Comparison of ENCODE assay signal across 10 cellular contexts in the genomic region with DNA sequence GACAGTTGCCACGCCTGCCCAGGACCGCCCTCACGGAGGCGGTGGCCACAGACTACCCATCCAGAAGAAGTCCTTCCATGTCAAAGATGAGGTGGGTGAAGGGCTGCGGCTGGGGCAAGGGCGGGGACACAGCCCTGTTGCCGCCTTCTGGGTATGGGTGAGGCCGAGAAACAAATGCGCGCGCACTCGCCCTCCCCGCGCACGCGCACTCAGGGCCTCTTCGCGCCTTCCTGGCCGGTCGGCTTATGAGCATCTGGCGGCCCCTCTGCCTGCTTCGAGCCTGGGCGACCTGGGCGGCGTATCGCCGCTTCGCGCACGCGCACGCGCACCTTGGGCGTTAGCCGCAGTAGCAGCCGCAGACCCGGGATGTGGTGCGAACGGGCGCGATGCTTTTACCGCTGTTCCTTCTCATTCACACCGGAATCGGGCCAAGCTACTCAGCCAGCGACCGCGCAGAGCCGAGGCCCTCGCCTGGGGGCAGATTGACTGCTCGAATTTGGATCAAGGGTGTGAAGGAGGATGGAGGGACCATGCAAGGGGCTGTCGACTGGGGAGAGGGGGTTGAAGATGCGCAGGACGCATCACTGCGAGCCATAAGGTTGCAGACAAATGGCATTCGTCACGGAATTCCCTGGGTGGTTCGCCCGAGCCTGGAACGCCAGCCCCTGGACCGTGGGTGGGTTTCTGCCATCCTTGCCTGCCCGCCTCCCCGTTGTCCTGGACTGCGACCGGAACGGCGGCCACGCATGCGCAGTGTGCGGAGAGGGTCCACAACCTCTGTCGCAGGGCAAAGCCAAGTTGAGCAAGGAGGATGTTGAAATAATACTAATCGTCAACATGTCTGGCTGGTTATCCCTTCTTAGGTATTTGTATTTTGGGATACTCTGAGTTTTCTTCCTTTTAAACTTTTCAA.
DNase-seq lines count a peak whose midpoint lies in the region; ATAC-seq and TF ChIP-seq lines count a peak whose summit lies in the region.
"Had no signal": no experiment of that assay in that cellular context is flagged by ENCODE, and none has a peak within 500 bp of the region (broad histone marks: within the 10 kb centered on the region; RNA-seq: fewer than 3 reads in every experiment).

No MANE protein-coding gene starts in this region.

- POLR2A ChIA-PET in activated naive CD8-positive, alpha-beta T cell treated with anti-CD3 and anti-CD28 coated beads, Interleukin-2, amount 10 ng/mL, durations not matched to agents 7 days and 5 days (lab: Charles Lee): no interaction called here

- no peaks in the 10 kb centered on the region for H3K27me3 Mint-ChIP-seq in activated naive CD8-positive, alpha-beta T cell treated with anti-CD3 and anti-CD28 coated beads, Interleukin-2, amount 10 ng/mL, durations not matched to agents 7 days and 5 days
- H3K27me3 Mint-ChIP-seq in natural killer cell (ENCODE audit: low read depth in 2 of 2): peaks cover 0 to 5% of the 10 kb centered on the region in 2 donors

- H3K4me3 Mint-ChIP-seq in activated naive CD8-positive, alpha-beta T cell treated with anti-CD3 and anti-CD28 coated beads, Interleukin-2, amount 10 ng/mL, durations not matched to agents 7 days and 5 days: peak overlapping the region; percentile 67
- no peak overlapping the region for H3K4me3 Mint-ChIP-seq in natural killer cell
- H3K4me3 Mint-ChIP-seq: GM23338 had no signal

- no peaks in the 10 kb centered on the region for H3K36me3 Mint-ChIP-seq in activated naive CD8-positive, alpha-beta T cell treated with anti-CD3 and anti-CD28 coated beads, Interleukin-2, amount 10 ng/mL, durations not matched to agents 7 days and 5 days
- no peaks in the 10 kb centered on the region for H3K36me3 Mint-ChIP-seq in natural killer cell

- 19% methylated on average over 71 of the region's 71 CpGs for WGBS in urinary bladder

- peak overlapping the region; percentile 70 for H3K27ac Mint-ChIP-seq in activated naive CD8-positive, alpha-beta T cell treated with anti-CD3 and anti-CD28 coated beads, Interleukin-2, amount 10 ng/mL, durations not matched to agents 7 days and 5 days
- peak overlapping the region in 1 of 2 donors; percentile 80 for H3K27ac Mint-ChIP-seq in natural killer cell
- H3K27ac Mint-ChIP-seq: GM23338 had no signal

- ATAC-seq in activated naive CD8-positive, alpha-beta T cell treated with anti-CD3 and anti-CD28 coated beads, Interleukin-2, amount 10 ng/mL, durations not matched to agents 7 days and 5 days (ENCODE audit: low read depth): peak; percentile 92
- ATAC-seq in natural killer cell: peak in 2 of 3 donors; percentile 83 to 84
- no peak for ATAC-seq in HG03342 (IDR thresholded peaks at IDR 0.05; ENCODE audit: unreplicated experiment)
- ATAC-seq: GM23338 had no signal

- intact Hi-C loops in natural killer cell (cut with micrococcal nuclease): no loop called here

- no peaks in the 10 kb centered on the region for H3K4me1 Mint-ChIP-seq in activated naive CD8-positive, alpha-beta T cell treated with anti-CD3 and anti-CD28 coated beads, Interleukin-2, amount 10 ng/mL, durations not matched to agents 7 days and 5 days
- peaks cover 0 to 6% of the 10 kb centered on the region in 2 donors for H3K4me1 Mint-ChIP-seq in natural killer cell

- no peak for TF ChIP-seq CTCF in natural killer cell (IDR thresholded peaks at IDR 0.05)

- H3K4me1 ChIP-seq in urinary bladder (ENCODE audit: insufficient read depth): no peaks in the 10 kb centered on the region

- H3K27ac ChIP-seq in urinary bladder (ENCODE audit: low read depth): peak overlapping the region; percentile 45
- H3K27ac ChIP-seq: C4-2B had no signal

- no peaks in the 10 kb centered on the region for H3K36me3 ChIP-seq in urinary bladder (ENCODE audit: insufficient read depth)

- peak overlapping the region; percentile 42 for H3K4me3 ChIP-seq in urinary bladder (ENCODE audit: low read depth, low read length)
- H3K4me3 ChIP-seq: GM23338 had no signal

- no peaks in the 10 kb centered on the region for H3K9me3 Mint-ChIP-seq in activated naive CD8-positive, alpha-beta T cell treated with anti-CD3 and anti-CD28 coated beads, Interleukin-2, amount 10 ng/mL, durations not matched to agents 7 days and 5 days
- no peaks in the 10 kb centered on the region for H3K9me3 Mint-ChIP-seq in natural killer cell

- peak; percentile 49 for DNase-seq in activated T-cell treated with anti-CD3 and anti-CD28 coated beads for 4 hours
- DNase-seq in activated T-cell treated with anti-CD3 and anti-CD28 coated beads, Interleukin-2, amount 50 U/mL, for 1 hour: no peak
- DNase-seq in activated naive CD8-positive, alpha-beta T cell treated with anti-CD3 and anti-CD28 coated beads, Interleukin-2, amount 10 ng/mL, durations not matched to agents 7 days and 5 days: peak; percentile 73
- peak; percentile 62 for DNase-seq in natural killer cell
- no peak for DNase-seq in GM19240 (ENCODE audit: insufficient read length, low spot score)
- no peak for DNase-seq in DMS79 treated with DMSO at 0.1 percent for 48 hours (lab: John Stamatoyannopoulos, UW)

Comparison
In these comparisons a context has a peak if more than half of its experiments do, and no peak if none do; other contexts are left out.
1. DNase-seq: peak in activated T-cell treated with anti-CD3 and anti-CD28 coated beads for 4 hours (single experiment), activated naive CD8-positive, alpha-beta T cell treated with anti-CD3 and anti-CD28 coated beads, Interleukin-2, amount 10 ng/mL, durations not matched to agents 7 days and 5 days (single experiment) and natural killer cell (single experiment); none in activated T-cell treated with anti-CD3 and anti-CD28 coated beads, Interleukin-2, amount 50 U/mL, for 1 hour (single experiment), GM19240 (single experiment) and DMS79 treated with DMSO at 0.1 percent for 48 hours (single experiment).